Comparison of ENCODE assay signal across 9 cellular contexts in the genomic region with DNA sequence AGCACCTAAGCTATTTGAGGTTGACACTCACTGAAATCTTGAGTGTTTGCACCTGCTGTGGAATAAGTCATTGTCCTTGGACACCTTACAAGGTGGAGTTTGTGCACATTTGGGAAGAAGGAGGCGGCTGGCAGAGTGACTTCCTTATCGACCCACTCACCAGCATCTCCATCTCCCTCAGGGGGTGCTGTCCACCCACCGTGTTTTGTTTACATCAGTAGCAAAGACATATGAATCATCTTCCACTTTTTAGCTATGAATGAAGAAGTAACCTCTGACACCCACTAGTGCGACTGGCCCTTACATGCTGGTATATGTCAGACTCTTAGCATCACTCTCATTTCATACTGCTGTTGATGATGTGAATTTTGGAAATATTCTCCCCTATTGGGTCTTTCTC.
DNase-seq lines count a peak whose midpoint lies in the region; ATAC-seq, FAIRE-seq and TF ChIP-seq lines count a peak whose summit lies in the region.
"Had no signal": no experiment of that assay in that cellular context is flagged by ENCODE, and none has a peak within 500 bp of the region (broad histone marks: within the 10 kb centered on the region; RNA-seq: fewer than 3 reads in every experiment).

No MANE protein-coding gene starts in this region.

- H3K4me1 Mint-ChIP-seq in CD4-positive, alpha-beta T cell (ENCODE audit: low read depth): peaks cover 28% of the 10 kb centered on the region

- H3K27ac ChIP-seq in A549: peak overlapping the region; percentile 64 to 69; a peak in 5 of 6 replicates
- no peak overlapping the region for H3K27ac ChIP-seq in CD4-positive, alpha-beta T cell (ENCODE audit: low read depth, low read length)

- ATAC-seq in A549 (peak; percentile 48 to 51; a peak in 4 of 6 replicates), GM21576 (IDR thresholded peaks at IDR 0.05; ENCODE audit: unreplicated experiment) (peak; percentile 48)
- no peak for ATAC-seq in CD4-positive, alpha-beta T cell (ENCODE audit: poor library complexity)

- H3K27me3 ChIP-seq in CD4-positive, alpha-beta T cell (ENCODE audit: control insufficient read depth, insufficient read depth, low read length): no peaks in the 10 kb centered on the region
- H3K27me3 ChIP-seq: pancreas had no signal

- 0 out of 3 replicates have a peak, but pooled peaks have one; percentile 8 for TF ChIP-seq CTCF in A549 (IDR thresholded peaks at IDR 0.05)
- no peak for TF ChIP-seq CTCF in CD4-positive, alpha-beta T cell (IDR thresholded peaks at IDR 0.05)

- H3K4me3 Mint-ChIP-seq in CD4-positive, alpha-beta T cell: no peak overlapping the region

- intact Hi-C loops in CD4-positive, alpha-beta T cell (cut with DNase I, micrococcal nuclease): no loop called here

- CTCF ChIA-PET in A549 (lab: Yijun Ruan, JAX): interaction anchor here (0.6 to 1.5 kb wide), 6 partner anchors 43 to 314 kb away, joined by 3 to 4 read pairs (median 3); no protein-coding TSS in a partner anchor
- CTCF ChIA-PET in CD4-positive, alpha-beta T cell (lab: Charles Lee): interaction anchor here (1.0 to 2.5 kb wide), 3 partner anchors 28 to 259 kb away, joined by 3 to 9 read pairs (median 5); no protein-coding TSS in a partner anchor

- DNase-seq in A549 (ENCODE audit: low read depth in 1 of 2, low spot score in 1 of 2) (peak; percentile 17 to 53), RKO (ENCODE audit: low spot score) (peak; percentile 32), DMS153 (lab: John Stamatoyannopoulos, UW) (no peak), middle frontal gyrus (ENCODE audit: extremely low spot score, low spot score) (no peak)
- peak; percentile 4 for DNase-seq in central memory CD4-positive, alpha-beta T cell
- DNase-seq in stimulated activated CD4-positive, alpha-beta T cell treated with anti-CD3 and anti-CD28 coated beads, Interleukin-12 subunit alpha, Interleukin-12 subunit beta, amount 100 ng/mL, for 4 hours: peak; percentile 3
- no peak for DNase-seq in CD4-positive, alpha-beta T cell
- DNase-seq: pancreas had no signal

- no peak for TF ChIP-seq EP300 in A549 (IDR thresholded peaks at IDR 0.05)

- peak overlapping the region; percentile 70 for H3K4me2 ChIP-seq in A549

- no peak for TF ChIP-seq POLR2A in A549 (IDR thresholded peaks at IDR 0.05; ENCODE audit: low read length)

- no peaks in the 10 kb centered on the region for H3K36me3 Mint-ChIP-seq in CD4-positive, alpha-beta T cell (ENCODE audit: low read depth)

- no peak overlapping the region for H3K27ac Mint-ChIP-seq in CD4-positive, alpha-beta T cell

- POLR2A ChIA-PET in A549 (lab: Yijun Ruan, JAX): interaction anchor here (1.0 to 1.5 kb wide), 2 partner anchors 15 to 152 kb away, joined by 3 read pairs; no protein-coding TSS in a partner anchor
- POLR2A ChIA-PET in CD4-positive, alpha-beta T cell (lab: Charles Lee): no interaction called here

- 19% methylated on average over 4 of the region's 4 CpGs for WGBS in A549 (ENCODE audit: missing lambda C conversion rate)

- peak; percentile 35 to 36; a peak in 3 of 5 replicates for TF ChIP-seq RAD21 in A549 (conservative IDR thresholded peaks at IDR 0.05 in 1 of 2, IDR thresholded peaks at IDR 0.05 in 1 of 2)

- H3K27me3 Mint-ChIP-seq in CD4-positive, alpha-beta T cell: no peaks in the 10 kb centered on the region

- H3K4me3 ChIP-seq in A549: no peak overlapping the region
- H3K4me3 ChIP-seq: pancreas had no signal

- no peak for FAIRE-seq in A549 (lab: Jason Lieb, UNC)
- FAIRE-seq: pancreas had no signal

- H3K9me3 Mint-ChIP-seq in CD4-positive, alpha-beta T cell: no peaks in the 10 kb centered on the region

- no peaks in the 10 kb centered on the region for H3K9me3 ChIP-seq in A549
- H3K9me3 ChIP-seq in CD4-positive, alpha-beta T cell (ENCODE audit: control insufficient read depth, low read length): no peaks in the 10 kb centered on the region
- H3K9me3 ChIP-seq: pancreas had no signal

- H3K4me1 ChIP-seq in A549: peaks cover 22% of the 10 kb centered on the region; the same call in 2 of the 3 replicates

TF ChIP-seq in A549, 52 proteins besides CTCF, POLR2A, EP300 and RAD21:
- TF ChIP-seq, protein P1, sequence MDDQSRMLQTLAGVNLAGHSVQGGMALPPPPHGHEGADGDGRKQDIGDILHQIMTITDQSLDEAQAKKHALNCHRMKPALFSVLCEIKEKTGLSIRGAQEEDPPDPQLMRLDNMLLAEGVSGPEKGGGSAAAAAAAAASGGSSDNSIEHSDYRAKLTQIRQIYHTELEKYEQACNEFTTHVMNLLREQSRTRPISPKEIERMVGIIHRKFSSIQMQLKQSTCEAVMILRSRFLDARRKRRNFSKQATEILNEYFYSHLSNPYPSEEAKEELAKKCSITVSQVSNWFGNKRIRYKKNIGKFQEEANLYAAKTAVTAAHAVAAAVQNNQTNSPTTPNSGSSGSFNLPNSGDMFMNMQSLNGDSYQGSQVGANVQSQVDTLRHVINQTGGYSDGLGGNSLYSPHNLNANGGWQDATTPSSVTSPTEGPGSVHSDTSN (IDR thresholded peaks at IDR 0.05): no peak
- TF ChIP-seq, protein P2, sequence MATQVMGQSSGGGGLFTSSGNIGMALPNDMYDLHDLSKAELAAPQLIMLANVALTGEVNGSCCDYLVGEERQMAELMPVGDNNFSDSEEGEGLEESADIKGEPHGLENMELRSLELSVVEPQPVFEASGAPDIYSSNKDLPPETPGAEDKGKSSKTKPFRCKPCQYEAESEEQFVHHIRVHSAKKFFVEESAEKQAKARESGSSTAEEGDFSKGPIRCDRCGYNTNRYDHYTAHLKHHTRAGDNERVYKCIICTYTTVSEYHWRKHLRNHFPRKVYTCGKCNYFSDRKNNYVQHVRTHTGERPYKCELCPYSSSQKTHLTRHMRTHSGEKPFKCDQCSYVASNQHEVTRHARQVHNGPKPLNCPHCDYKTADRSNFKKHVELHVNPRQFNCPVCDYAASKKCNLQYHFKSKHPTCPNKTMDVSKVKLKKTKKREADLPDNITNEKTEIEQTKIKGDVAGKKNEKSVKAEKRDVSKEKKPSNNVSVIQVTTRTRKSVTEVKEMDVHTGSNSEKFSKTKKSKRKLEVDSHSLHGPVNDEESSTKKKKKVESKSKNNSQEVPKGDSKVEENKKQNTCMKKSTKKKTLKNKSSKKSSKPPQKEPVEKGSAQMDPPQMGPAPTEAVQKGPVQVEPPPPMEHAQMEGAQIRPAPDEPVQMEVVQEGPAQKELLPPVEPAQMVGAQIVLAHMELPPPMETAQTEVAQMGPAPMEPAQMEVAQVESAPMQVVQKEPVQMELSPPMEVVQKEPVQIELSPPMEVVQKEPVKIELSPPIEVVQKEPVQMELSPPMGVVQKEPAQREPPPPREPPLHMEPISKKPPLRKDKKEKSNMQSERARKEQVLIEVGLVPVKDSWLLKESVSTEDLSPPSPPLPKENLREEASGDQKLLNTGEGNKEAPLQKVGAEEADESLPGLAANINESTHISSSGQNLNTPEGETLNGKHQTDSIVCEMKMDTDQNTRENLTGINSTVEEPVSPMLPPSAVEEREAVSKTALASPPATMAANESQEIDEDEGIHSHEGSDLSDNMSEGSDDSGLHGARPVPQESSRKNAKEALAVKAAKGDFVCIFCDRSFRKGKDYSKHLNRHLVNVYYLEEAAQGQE (IDR thresholded peaks at IDR 0.05): no peak
- TF ChIP-seq, protein P3, sequence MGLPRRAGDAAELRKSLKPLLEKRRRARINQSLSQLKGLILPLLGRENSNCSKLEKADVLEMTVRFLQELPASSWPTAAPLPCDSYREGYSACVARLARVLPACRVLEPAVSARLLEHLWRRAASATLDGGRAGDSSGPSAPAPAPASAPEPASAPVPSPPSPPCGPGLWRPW (IDR thresholded peaks at IDR 0.05): no peak
- no peak for TF ChIP-seq FOSL2 (IDR thresholded peaks at IDR 0.05)
- TF ChIP-seq FOSL2 (CRISPR knock-in tag; IDR thresholded peaks at IDR 0.05): no peak
- TF ChIP-seq HOXB13 (CRISPR knock-in tag; IDR thresholded peaks at IDR 0.05; ENCODE audit: low read depth): no peak
- TF ChIP-seq RCOR1 (IDR thresholded peaks at IDR 0.05; ENCODE audit: low read depth, low read length): no peak
- TF ChIP-seq TFCP2L1 (CRISPR knock-in tag; IDR thresholded peaks at IDR 0.05): no peak
- TF ChIP-seq CEBPB (IDR thresholded peaks at IDR 0.05): no peak
- TF ChIP-seq ZC3H11A (IDR thresholded peaks at IDR 0.05): no peak

Comparison
In these comparisons a context has a peak if more than half of its experiments do, and no peak if none do; other contexts are left out.
1. DNase-seq: peak in A549 (2 of 2), RKO (single experiment), central memory CD4-positive, alpha-beta T cell (single experiment) and stimulated activated CD4-positive, alpha-beta T cell treated with anti-CD3 and anti-CD28 coated beads, Interleukin-12 subunit alpha, Interleukin-12 subunit beta, amount 100 ng/mL, for 4 hours (single experiment); none in DMS153 (single experiment), CD4-positive, alpha-beta T cell (0 of 10) and middle frontal gyrus (single experiment).